8 cellular contexts compared by ENCODE assay signal in genomic region chr3:27880969-27881892, GRCh38.
DNase-seq lines count a peak whose midpoint lies in the region; ATAC-seq and TF ChIP-seq lines count a peak whose summit lies in the region.

No MANE protein-coding gene starts in this region.

- H3K27me3 ChIP-seq in KMS-11 (ENCODE audit: insufficient read depth, low read depth), result no peaks in the 10 kb centered on the region

- H3K27me3 Mint-ChIP-seq in activated T-cell treated with anti-CD3 and anti-CD28 coated beads, Interleukin-2, amount 50 U/mL, for 72 hours (ENCODE audit: low read depth), result no peaks in the 10 kb centered on the region

- H3K27ac ChIP-seq in KMS-11, result no peak overlapping the region

- peaks cover 0 to 3% of the 10 kb centered on the region in 2 donors for H3K36me3 Mint-ChIP-seq in activated T-cell treated with anti-CD3 and anti-CD28 coated beads, Interleukin-2, amount 50 U/mL, for 72 hours (ENCODE audit: insufficient read depth in 2 of 2)

- H3K4me3 ChIP-seq in KMS-11 (IDR thresholded peaks at IDR 0.05; ENCODE audit: insufficient read depth, low read depth, low read length), result no peak overlapping the region

- H3K4me2 ChIP-seq in KMS-11, result peak overlapping the region; percentile 48

- no peaks in the 10 kb centered on the region for H3K36me3 ChIP-seq in KMS-11 (ENCODE audit: insufficient read depth)

- no peak overlapping the region for H3K9ac ChIP-seq in KMS-11

- H3K4me1 ChIP-seq in KMS-11 (ENCODE audit: low read depth, poor library complexity, severe bottlenecking), result no peaks in the 10 kb centered on the region

- H3K27ac Mint-ChIP-seq in activated T-cell treated with anti-CD3 and anti-CD28 coated beads, Interleukin-2, amount 50 U/mL, for 72 hours, result peak overlapping the region; percentile 93

- peaks cover 56% of the 10 kb centered on the region for H3K4me1 Mint-ChIP-seq in activated T-cell treated with anti-CD3 and anti-CD28 coated beads, Interleukin-2, amount 50 U/mL, for 72 hours (ENCODE audit: low read depth)

- peak; percentile 59 for DNase-seq in NK-92 treated with Interleukin-12 subunit alpha and Interleukin-12 subunit beta, amount 100 ng/mL, for 24 hours (lab: John Stamatoyannopoulos, UW)
- DNase-seq in NK-92 (lab: John Stamatoyannopoulos, UW; ENCODE audit: unreplicated experiment) (no peak), GOT3 (lab: John Stamatoyannopoulos, UW) (no peak), GM19238 (ENCODE audit: insufficient read length, low spot score) (no peak), GM13977 (ENCODE audit: low spot score) (no peak)
- peak; percentile 19 to 27 for DNase-seq in activated T-cell treated with anti-CD3 and anti-CD28 coated beads, Interleukin-2, amount 50 U/mL, for 72 hours
- peak; percentile 25 to 26 for DNase-seq in stimulated activated CD8-positive, alpha-beta memory T cell treated with anti-CD3 and anti-CD28 coated beads, Interleukin-4, amount 100 ng/mL, for 4 hours (ENCODE audit: low read depth in 2 of 2, low spot score in 1 of 2)

- ATAC-seq in activated T-cell treated with anti-CD3 and anti-CD28 coated beads, Interleukin-2, amount 50 U/mL, for 72 hours (replicated peaks in 1 of 2), result peak; percentile 69 to 75

- no peaks in the 10 kb centered on the region for H3K9me3 Mint-ChIP-seq in activated T-cell treated with anti-CD3 and anti-CD28 coated beads, Interleukin-2, amount 50 U/mL, for 72 hours

- H3K4me3 Mint-ChIP-seq in activated T-cell treated with anti-CD3 and anti-CD28 coated beads, Interleukin-2, amount 50 U/mL, for 72 hours, result peak overlapping the region; percentile 85 to 92

- no peaks in the 10 kb centered on the region for H4K20me1 ChIP-seq in KMS-11 (ENCODE audit: insufficient read depth)

- H2AFZ ChIP-seq in KMS-11 (ENCODE audit: low read depth), result peak overlapping the region; percentile 54

- no peak for TF ChIP-seq CTCF in KMS-11 (conservative IDR thresholded peaks at IDR 0.05; ENCODE audit: low read depth, low read length)
- TF ChIP-seq CTCF in GM13977 (IDR thresholded peaks at IDR 0.05; ENCODE audit: extremely low read depth, insufficient read depth, missing control alignments), result no peak

- in situ Hi-C loops in GM13977 (cut with MboI; ENCODE audit: low pct_unique_long_range_greater_than_20kb, low sequenced_read_pairs, unreplicated experiment), result no loop called here

- H3K79me2 ChIP-seq in KMS-11 (ENCODE audit: insufficient read depth, low read depth), result no peaks in the 10 kb centered on the region

Comparison
In these comparisons a context has a peak if more than half of its experiments do, and no peak if none do; other contexts are left out.
1. DNase-seq: peak in NK-92 treated with Interleukin-12 subunit alpha and Interleukin-12 subunit beta, amount 100 ng/mL, for 24 hours (single experiment), activated T-cell treated with anti-CD3 and anti-CD28 coated beads, Interleukin-2, amount 50 U/mL, for 72 hours (2 of 2) and stimulated activated CD8-positive, alpha-beta memory T cell treated with anti-CD3 and anti-CD28 coated beads, Interleukin-4, amount 100 ng/mL, for 4 hours (2 of 2); none in NK-92 (single experiment), GOT3 (single experiment), GM19238 (single experiment) and GM13977 (single experiment).